17 cellular contexts compared by ENCODE assay signal in the genomic region with DNA sequence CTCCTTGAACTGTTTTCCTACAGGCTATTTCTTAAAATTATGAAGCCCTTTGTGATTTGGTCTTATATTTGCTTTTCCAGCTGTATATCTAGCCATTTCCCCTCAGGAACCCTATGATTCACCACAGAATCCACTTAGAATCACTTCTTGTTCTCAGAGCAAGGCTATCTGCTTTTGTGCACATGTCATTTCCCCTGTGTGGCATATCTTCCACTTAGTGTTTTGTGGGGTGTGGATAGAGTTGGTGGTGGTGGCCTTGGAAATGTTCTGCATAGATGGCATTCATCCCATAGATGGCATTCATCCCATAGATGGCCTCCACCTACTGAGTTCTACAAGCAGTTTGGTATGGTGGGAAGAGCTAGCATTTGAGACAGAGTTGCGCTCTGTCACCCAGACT. TPM values are rescaled to one million over a fixed set of nuclear protein-coding genes. Genes with fewer than 3 reads are reported as not detected.
DNase-seq lines count a peak whose midpoint lies in the region; ATAC-seq and TF ChIP-seq lines count a peak whose summit lies in the region.
"Had no signal": no experiment of that assay in that cellular context is flagged by ENCODE, and none has a peak within 500 bp of the region (broad histone marks: within the 10 kb centered on the region; RNA-seq: fewer than 3 reads in every experiment).

No MANE protein-coding gene starts in this region.

- BruUV-seq in IMR-90 (replicated peaks; lab: Mats Ljungman, UMichigan) (no TSS peak), PC-3 (replicated peaks; lab: Mats Ljungman, UMichigan) (no TSS peak)

- H3F3A ChIP-seq in PC-3 (ENCODE audit: low read length, unreplicated experiment) = no peaks in the 10 kb centered on the region

- H2BK5ac ChIP-seq in IMR-90 (ENCODE audit: low read depth, low read length, poor library complexity, severe bottlenecking) = no peak overlapping the region

- peaks cover under 1% of the 10 kb centered on the region for H3K4me1 Mint-ChIP-seq in activated T-helper 2 cell treated with anti-CD3 and anti-CD28 coated beads, Interferon-gamma antibody, Interleukin-2, Interleukin-4, amounts not matched to agents 10 μg/mL and 5 μg/mL and 100 μg/mL, durations not matched to agents 14 hours and 24 hours and 36 hours (ENCODE audit: low read depth)
- H3K4me1 Mint-ChIP-seq: nephron had no signal

- H3K9me1 ChIP-seq in IMR-90 (ENCODE audit: insufficient read depth, low read length) = peaks cover 13% of the 10 kb centered on the region

- no peak overlapping the region for H2BK120ac ChIP-seq in IMR-90 (ENCODE audit: low read depth, low read length)

- H2AK5ac ChIP-seq in IMR-90 (ENCODE audit: low read depth, low read length) = no peak overlapping the region

- peak overlapping the region; percentile 71; the same call in 1 of the 2 replicates for H3K14ac ChIP-seq in IMR-90 (replicated peaks; ENCODE audit: low read depth, low read length)

- no peak overlapping the region for H3K56ac ChIP-seq in IMR-90 (ENCODE audit: extremely low read depth, insufficient read depth, low read length)

- dilution Hi-C loops in IMR-90 (cut with HindIII; ENCODE audit: low sequenced_read_pairs, unreplicated experiment) = no loop called here

- H3K4me3 ChIP-seq in IMR-90 (ENCODE audit: insufficient read depth, low read depth, low read length) = no peak overlapping the region
- no peak overlapping the region for H3K4me3 ChIP-seq in PC-3 (ENCODE audit: low read length)
- H3K4me3 ChIP-seq in fibroblast of pulmonary artery (replicated peaks; ENCODE audit: low read depth, low read length) = no peak overlapping the region
- no peak overlapping the region for H3K4me3 ChIP-seq in psoas muscle
- H3K4me3 ChIP-seq: BLaER1 treated with 17β-estradiol and CSF1 and Interleukin-3, amounts not matched to agents 10 nM and 100 nM; testis had no signal

- H3K9me2 ChIP-seq in PC-3 (replicated peaks; ENCODE audit: low read length) = no peaks in the 10 kb centered on the region

- no peaks in the 10 kb centered on the region for H3K36me3 Mint-ChIP-seq in activated T-helper 2 cell treated with anti-CD3 and anti-CD28 coated beads, Interferon-gamma antibody, Interleukin-2, Interleukin-4, amounts not matched to agents 10 μg/mL and 5 μg/mL and 100 μg/mL, durations not matched to agents 14 hours and 24 hours and 36 hours (ENCODE audit: low read depth)
- H3K36me3 Mint-ChIP-seq: activated naive CD4-positive, alpha-beta T cell treated with anti-CD3 and anti-CD28 coated beads, Interleukin-2, amount 10 ng/mL, durations not matched to agents 7 days and 5 days had no signal

- H3K4me1 ChIP-seq in IMR-90 (ENCODE audit: control insufficient read depth, insufficient read depth, low read length) (peaks cover 3% of the 10 kb centered on the region; the same call in 1 of the 2 replicates), PC-3 (ENCODE audit: insufficient read depth, low read length) (peaks cover 10% of the 10 kb centered on the region), psoas muscle (no peaks in the 10 kb centered on the region)
- H3K4me1 ChIP-seq: testis had no signal

- no peaks in the 10 kb centered on the region for H3K79me2 ChIP-seq in PC-3 (ENCODE audit: low read length)

- TF ChIP-seq CTCF in IMR-90 (conservative IDR thresholded peaks at IDR 0.05; ENCODE audit: low read depth, low read length) (no peak), PC-3 (conservative IDR thresholded peaks at IDR 0.05; ENCODE audit: low read depth, low read length) (no peak), fibroblast of pulmonary artery (IDR thresholded peaks at IDR 0.05; ENCODE audit: low read length, missing control alignments) (no peak), psoas muscle (IDR thresholded peaks at IDR 0.05) (no peak)

- ATAC-seq in IMR-90 (ENCODE audit: low read depth) = no peak
- peak; percentile 91 for ATAC-seq in PC-3
- ATAC-seq in sciatic nerve = peak; percentile 44
- ATAC-seq in psoas muscle = no peak

- no peak overlapping the region for H4K91ac ChIP-seq in IMR-90 (ENCODE audit: insufficient read depth, low read depth, low read length)

- H3K9ac ChIP-seq in IMR-90 (ENCODE audit: low read depth, low read length) (no peak overlapping the region), PC-3 (ENCODE audit: low read length) (no peak overlapping the region)
- H3K9ac ChIP-seq: BLaER1 treated with 17β-estradiol and CSF1 and Interleukin-3, amounts not matched to agents 10 nM and 100 nM had no signal

- H4K20me1 ChIP-seq in IMR-90 (ENCODE audit: insufficient read depth, low read length) (peaks cover 28% of the 10 kb centered on the region; the same call in 1 of the 2 replicates), PC-3 (ENCODE audit: low read length) (no peaks in the 10 kb centered on the region)

- H3K27me3 ChIP-seq in IMR-90 (ENCODE audit: control insufficient read depth, insufficient read depth, low read length) (no peaks in the 10 kb centered on the region), PC-3 (ENCODE audit: low read length) (no peaks in the 10 kb centered on the region), psoas muscle (ENCODE audit: insufficient read depth in 3 of 3, low read length in 2 of 3) (no peaks in the 10 kb centered on the region)
- H3K27me3 ChIP-seq: BLaER1 treated with 17β-estradiol and CSF1 and Interleukin-3, amounts not matched to agents 10 nM and 100 nM; testis had no signal

- no peak overlapping the region for H4K5ac ChIP-seq in IMR-90 (ENCODE audit: low read depth, low read length)

- H2AFZ ChIP-seq in IMR-90 (replicated peaks; ENCODE audit: low read length, poor library complexity) (no peak overlapping the region), PC-3 (ENCODE audit: low read length) (no peak overlapping the region)

- CTCF ChIA-PET in IMR-90 (lab: Yijun Ruan, JAX) (interaction anchor here (0.7 to 1.0 kb wide), 2 partner anchors 19 to 343 kb away, joined by 3 read pairs; no protein-coding TSS in a partner anchor), PC-3 (lab: Charles Lee) (interaction anchor here (0.6 kb wide), 2 partner anchors 39 to 119 kb away, joined by 3 to 4 read pairs; no protein-coding TSS in a partner anchor)

- DNase-seq in IMR-90 (peak; percentile 35), PC-3 (peak; percentile 17), fibroblast of pulmonary artery (ENCODE audit: low read depth) (peak; percentile 46), sciatic nerve (ENCODE audit: low spot score) (no peak), EL (no peak), psoas muscle (no peak)
- no peak for DNase-seq in activated T-helper 2 cell treated with anti-CD3 and anti-CD28 coated beads, Interferon-gamma antibody, Interleukin-2, Interleukin-4, amounts not matched to agents 10 μg/mL and 5 μg/mL and 100 μg/mL, durations not matched to agents 14 hours and 24 hours and 36 hours (ENCODE audit: low spot score)
- DNase-seq: activated CD8-positive, alpha-beta memory T cell treated with anti-CD3 and anti-CD28 coated beads, Interleukin-2, amount 50 U/mL, for 4 hours; activated naive CD4-positive, alpha-beta T cell treated with anti-CD3 and anti-CD28 coated beads, Interleukin-2, amount 10 ng/mL, durations not matched to agents 7 days and 5 days; DMS53; NCI-H187; NCI-H510A treated with DMSO at 0.1 percent for 48 hours; retina; testis had no signal

- H3K9me3 Mint-ChIP-seq in activated T-helper 2 cell treated with anti-CD3 and anti-CD28 coated beads, Interferon-gamma antibody, Interleukin-2, Interleukin-4, amounts not matched to agents 10 μg/mL and 5 μg/mL and 100 μg/mL, durations not matched to agents 14 hours and 24 hours and 36 hours = no peaks in the 10 kb centered on the region
- H3K9me3 Mint-ChIP-seq: activated naive CD4-positive, alpha-beta T cell treated with anti-CD3 and anti-CD28 coated beads, Interleukin-2, amount 10 ng/mL, durations not matched to agents 7 days and 5 days; nephron had no signal

- POLR2A ChIA-PET in IMR-90 (lab: Charles Lee; ENCODE audit: unreplicated experiment) (no interaction called here), PC-3 (lab: Charles Lee; ENCODE audit: unreplicated experiment) (no interaction called here)

- H3K4me2 ChIP-seq in IMR-90 (ENCODE audit: low read depth, low read length) (no peak overlapping the region), PC-3 (ENCODE audit: low read length) (0 out of 2 replicates have a peak overlapping the region, but pooled peaks have one; percentile 14)

- no peak overlapping the region for H2AK9ac ChIP-seq in IMR-90 (replicated peaks; ENCODE audit: low read depth, low read length, poor library complexity)

- peak overlapping the region; percentile 31; the same call in 1 of the 2 replicates for H3K23ac ChIP-seq in IMR-90 (ENCODE audit: low read depth, low read length)

- H3K27ac ChIP-seq in IMR-90 (ENCODE audit: insufficient read depth, low read length) = no peak overlapping the region
- no peak overlapping the region for H3K27ac ChIP-seq in PC-3 (ENCODE audit: low read length)
- no peak overlapping the region for H3K27ac ChIP-seq in psoas muscle
- H3K27ac ChIP-seq: BLaER1 treated with 17β-estradiol and CSF1 and Interleukin-3, amounts not matched to agents 10 nM and 100 nM; HL-60; testis had no signal

- H3K27me3 Mint-ChIP-seq in activated T-helper 2 cell treated with anti-CD3 and anti-CD28 coated beads, Interferon-gamma antibody, Interleukin-2, Interleukin-4, amounts not matched to agents 10 μg/mL and 5 μg/mL and 100 μg/mL, durations not matched to agents 14 hours and 24 hours and 36 hours (ENCODE audit: low read depth) = peaks cover 3% of the 10 kb centered on the region
- H3K27me3 Mint-ChIP-seq: activated naive CD4-positive, alpha-beta T cell treated with anti-CD3 and anti-CD28 coated beads, Interleukin-2, amount 10 ng/mL, durations not matched to agents 7 days and 5 days had no signal

- peak overlapping the region; percentile 31; the same call in 1 of the 2 replicates for H3K4ac ChIP-seq in IMR-90 (ENCODE audit: low read depth, low read length)

- no peak overlapping the region for H2BK20ac ChIP-seq in IMR-90 (ENCODE audit: low read depth, low read length)

- in situ Hi-C loops in IMR-90 (cut with MboI; ENCODE audit: low sequenced_read_pairs) = no loop called here

- no CpG with 5 or more reads among the region's 1 CpG for WGBS in IMR-90 (ENCODE audit: extremely low coverage in 2 of 2, insufficient read length in 1 of 2), 2 experiments
- 98 to 100% (median 100%) methylated on average over 1 of the region's 1 CpG for WGBS in psoas muscle, 3 donors

- H4K8ac ChIP-seq in IMR-90 (ENCODE audit: low read depth in 2 of 2, low read length in 2 of 2) = peak overlapping the region in 1 of 2 experiments; percentile 1; a peak in 1 of 4 replicates

- H3K9me3 ChIP-seq in IMR-90 (ENCODE audit: control insufficient read depth, insufficient read depth, low read length) = no peaks in the 10 kb centered on the region
- H3K9me3 ChIP-seq in PC-3 (ENCODE audit: low read length) = no peaks in the 10 kb centered on the region
- H3K9me3 ChIP-seq in psoas muscle = no peaks in the 10 kb centered on the region
- H3K9me3 ChIP-seq: testis had no signal

- H3K18ac ChIP-seq in IMR-90 (ENCODE audit: low read depth, low read length) = no peak overlapping the region

- no peak overlapping the region for H3K27ac Mint-ChIP-seq in activated T-helper 2 cell treated with anti-CD3 and anti-CD28 coated beads, Interferon-gamma antibody, Interleukin-2, Interleukin-4, amounts not matched to agents 10 μg/mL and 5 μg/mL and 100 μg/mL, durations not matched to agents 14 hours and 24 hours and 36 hours
- H3K27ac Mint-ChIP-seq: activated naive CD4-positive, alpha-beta T cell treated with anti-CD3 and anti-CD28 coated beads, Interleukin-2, amount 10 ng/mL, durations not matched to agents 7 days and 5 days; nephron had no signal

- H3K36me3 ChIP-seq in IMR-90 (ENCODE audit: control insufficient read depth, insufficient read depth, low read length) (no peaks in the 10 kb centered on the region), PC-3 (ENCODE audit: low read depth, low read length) (no peaks in the 10 kb centered on the region), psoas muscle (ENCODE audit: insufficient read depth in 1 of 2, low read depth in 1 of 2) (no peaks in the 10 kb centered on the region)

- intact Hi-C loops in IMR-90 (cut with micrococcal nuclease) = no loop called here
- intact Hi-C loops in PC-3 (cut with micrococcal nuclease) = no loop called here
- intact Hi-C loops in sciatic nerve (cut with DNase I) = no loop called here
- intact Hi-C loops in activated T-helper 2 cell treated with anti-CD3 and anti-CD28 coated beads, Interferon-gamma antibody, Interleukin-2, Interleukin-4, amounts not matched to agents 10 μg/mL and 5 μg/mL and 100 μg/mL, durations not matched to agents 14 hours and 24 hours and 36 hours (cut with micrococcal nuclease) = no loop called here
- intact Hi-C loops in psoas muscle (cut with DNase I) = no loop called here

- peaks cover 34 to 72% of the 10 kb centered on the region in 2 experiments for H3K79me1 ChIP-seq in IMR-90 (ENCODE audit: low read depth in 1 of 2, low read length in 2 of 2)

- no peak for TF ChIP-seq RAD21 in IMR-90 (IDR thresholded peaks at IDR 0.05; ENCODE audit: low read length)

- H2BK15ac ChIP-seq in IMR-90 (ENCODE audit: low read depth, low read length) = no peak overlapping the region

- no peak for TF ChIP-seq POLR2A in IMR-90 (IDR thresholded peaks at IDR 0.05; ENCODE audit: low read depth, low read length)

- no peak overlapping the region for H3K4me3 Mint-ChIP-seq in activated T-helper 2 cell treated with anti-CD3 and anti-CD28 coated beads, Interferon-gamma antibody, Interleukin-2, Interleukin-4, amounts not matched to agents 10 μg/mL and 5 μg/mL and 100 μg/mL, durations not matched to agents 14 hours and 24 hours and 36 hours (ENCODE audit: low read depth)
- H3K4me3 Mint-ChIP-seq: activated naive CD4-positive, alpha-beta T cell treated with anti-CD3 and anti-CD28 coated beads, Interleukin-2, amount 10 ng/mL, durations not matched to agents 7 days and 5 days; nephron had no signal

RNA-seq across cellular contexts. Expression of a gene that starts 44.7 kb away (rescaled TPM):
- total RNA-seq in IMR-90 (2012; rRNA removed) = 19.9 and 28.9 TPM in 2 replicates
- polyA plus RNA-seq in IMR-90 (2012; rRNA removed) = 12.6 and 15.5 TPM in 2 replicates
- 4.8 and 7.0 TPM in 2 replicates for polyA plus RNA-seq in IMR-90 (2012; cell fraction: cytosol; rRNA removed)
- polyA plus RNA-seq in IMR-90 (2012; cell fraction: nucleus; rRNA removed; ENCODE audit: low replicate concordance) = 2.0 and 11.4 TPM in 2 replicates
- total RNA-seq in PC-3 (2014; rRNA removed) = 8.6 and 8.8 TPM in 2 replicates
- 90.1 TPM for total RNA-seq in sciatic nerve
- 8.4 and 11.8 TPM in 2 replicates for total RNA-seq in activated T-helper 2 cell treated with anti-CD3 and anti-CD28 coated beads, Interferon-gamma antibody, Interleukin-2, Interleukin-4, amounts not matched to agents 10 μg/mL and 5 μg/mL and 100 μg/mL, durations not matched to agents 14 hours and 24 hours and 36 hours
- 10 to 100 TPM in 2 of 4 donors, 1 to 10 TPM in 2; 8.2 to 13.3 (median 11.0) TPM for total RNA-seq in psoas muscle
- polyA plus RNA-seq in psoas muscle = 1 to 10 TPM; 4.3 to 5.2 (median 4.5) TPM

Comparison
In these comparisons a context has a peak if more than half of its experiments do, and no peak if none do; other contexts are left out.
1. ATAC-seq: peak in PC-3 (single experiment) and sciatic nerve (single experiment); none in IMR-90 (single experiment) and psoas muscle (0 of 4).
2. DNase-seq: peak in IMR-90 (single experiment), PC-3 (single experiment) and fibroblast of pulmonary artery (single experiment); none in sciatic nerve (single experiment), activated T-helper 2 cell treated with anti-CD3 and anti-CD28 coated beads, Interferon-gamma antibody, Interleukin-2, Interleukin-4, amounts not matched to agents 10 μg/mL and 5 μg/mL and 100 μg/mL, durations not matched to agents 14 hours and 24 hours and 36 hours (single experiment), EL (single experiment) and psoas muscle (0 of 2).